In the genomic region with DNA sequence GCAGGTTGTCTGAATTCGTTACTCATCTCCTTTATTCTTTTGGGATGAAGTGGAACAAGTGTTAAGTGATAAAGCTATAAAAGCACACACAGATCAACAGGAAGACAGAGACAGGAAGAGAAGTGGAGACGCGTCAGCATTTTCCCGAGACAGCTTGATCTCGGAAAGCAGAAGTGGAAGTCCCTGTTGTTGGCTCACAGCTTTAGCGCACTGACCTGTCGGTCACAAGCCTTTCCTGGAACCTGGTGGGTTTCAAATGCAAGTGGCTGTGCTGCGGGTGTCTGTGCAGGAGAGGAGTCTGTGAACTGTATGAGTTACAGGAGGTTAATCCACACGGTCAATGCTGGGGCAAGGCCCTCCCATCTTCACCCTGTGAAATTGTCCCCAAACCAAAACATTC, we compare ENCODE assay signal across 8 cellular contexts.
DNase-seq lines count a peak whose midpoint lies in the region; ATAC-seq and TF ChIP-seq lines count a peak whose summit lies in the region.

No MANE protein-coding gene starts in this region.

- H3K27me3 ChIP-seq in CD8-positive, alpha-beta T cell (ENCODE audit: insufficient read depth, low read length) = no peaks in the 10 kb centered on the region
- no peaks in the 10 kb centered on the region for H3K27me3 ChIP-seq in thyroid gland

- no peak for TF ChIP-seq POLR2A in thyroid gland (IDR thresholded peaks at IDR 0.05)

- CTCF ChIA-PET in CD8-positive, alpha-beta T cell (lab: Charles Lee) = no interaction called here

- H3K4me3 ChIP-seq in CD8-positive, alpha-beta T cell (ENCODE audit: low read depth, low read length) = peak overlapping the region; percentile 34
- H3K4me3 ChIP-seq in thyroid gland (replicated peaks in 1 of 3) = no peak overlapping the region

- H3K9me3 Mint-ChIP-seq in CD8-positive, alpha-beta T cell = no peaks in the 10 kb centered on the region
- no peaks in the 10 kb centered on the region for H3K9me3 Mint-ChIP-seq in activated T-cell treated with anti-CD3 and anti-CD28 coated beads, Interleukin-2, amount 50 U/mL, for 24 hours

- intact Hi-C loops in CD8-positive, alpha-beta T cell (cut with DNase I, micrococcal nuclease) = loop anchor here in 1 of 2 experiments (2.0 kb wide), 1 partner anchor 14 kb away; no protein-coding TSS in a partner anchor
- intact Hi-C loops in left colon (cut with DNase I, micrococcal nuclease) (no loop called here), thyroid gland (cut with DNase I) (no loop called here)

- no peaks in the 10 kb centered on the region for H3K9me3 ChIP-seq in CD8-positive, alpha-beta T cell (ENCODE audit: low read length)
- H3K9me3 ChIP-seq in thyroid gland = no peaks in the 10 kb centered on the region

- H3K36me3 Mint-ChIP-seq in CD8-positive, alpha-beta T cell = no peaks in the 10 kb centered on the region
- H3K36me3 Mint-ChIP-seq in activated T-cell treated with anti-CD3 and anti-CD28 coated beads, Interleukin-2, amount 50 U/mL, for 24 hours (ENCODE audit: low read depth) = no peaks in the 10 kb centered on the region

- H3K4me1 ChIP-seq in CD8-positive, alpha-beta T cell (ENCODE audit: insufficient read depth, low read length) = peaks cover 8% of the 10 kb centered on the region
- peaks cover 0 to 12% of the 10 kb centered on the region in 2 donors for H3K4me1 ChIP-seq in thyroid gland

- H3K36me3 ChIP-seq in CD8-positive, alpha-beta T cell (ENCODE audit: insufficient read depth, low read length) = no peaks in the 10 kb centered on the region
- H3K36me3 ChIP-seq in thyroid gland = no peaks in the 10 kb centered on the region

- 65 to 71% methylated on average over 9 of the region's 9 CpGs for WGBS in thyroid gland, 2 donors

- no peak overlapping the region for H3K27ac ChIP-seq in CD8-positive, alpha-beta T cell (ENCODE audit: low read depth, low read length)
- peak overlapping the region in 1 of 3 donors; percentile 69 for H3K27ac ChIP-seq in thyroid gland

- no peak for TF ChIP-seq CTCF in CD8-positive, alpha-beta T cell (IDR thresholded peaks at IDR 0.05)
- no peak for TF ChIP-seq CTCF in thyroid gland (IDR thresholded peaks at IDR 0.05)

- H3K27me3 Mint-ChIP-seq in CD8-positive, alpha-beta T cell (ENCODE audit: low read depth) = no peaks in the 10 kb centered on the region
- H3K27me3 Mint-ChIP-seq in activated T-cell treated with anti-CD3 and anti-CD28 coated beads, Interleukin-2, amount 50 U/mL, for 24 hours = no peaks in the 10 kb centered on the region

- ATAC-seq in CD8-positive, alpha-beta T cell = peak; percentile 29
- ATAC-seq in GM19438 (IDR thresholded peaks at IDR 0.05; ENCODE audit: low read depth, unreplicated experiment) (peak; percentile 94), HG03432 (IDR thresholded peaks at IDR 0.05; ENCODE audit: unreplicated experiment) (peak; percentile 95), left colon (peak; percentile 52)

- peak in 2 of 7 experiments; percentile 16 to 56 for DNase-seq in CD8-positive, alpha-beta T cell
- peak; percentile 52 for DNase-seq in activated T-cell treated with anti-CD3 and anti-CD28 coated beads, Interleukin-2, amount 50 U/mL, for 24 hours
- DNase-seq in left colon (peak; percentile 38 to 68), thyroid gland (peak; percentile 14 to 26), DMS53 (lab: John Stamatoyannopoulos, UW) (no peak), DMS153 treated with DMSO at 0.1 percent for 48 hours (lab: John Stamatoyannopoulos, UW; ENCODE audit: unreplicated experiment) (no peak)

- H3K4me3 Mint-ChIP-seq in CD8-positive, alpha-beta T cell = peak overlapping the region; percentile 69
- peak overlapping the region; percentile 41 for H3K4me3 Mint-ChIP-seq in activated T-cell treated with anti-CD3 and anti-CD28 coated beads, Interleukin-2, amount 50 U/mL, for 24 hours

- peaks cover 7% of the 10 kb centered on the region for H3K4me1 Mint-ChIP-seq in CD8-positive, alpha-beta T cell (ENCODE audit: low read depth)
- peaks cover 8% of the 10 kb centered on the region for H3K4me1 Mint-ChIP-seq in activated T-cell treated with anti-CD3 and anti-CD28 coated beads, Interleukin-2, amount 50 U/mL, for 24 hours (ENCODE audit: low read depth)

- POLR2A ChIA-PET in CD8-positive, alpha-beta T cell (lab: Charles Lee) = interaction anchor here (0.6 to 1.3 kb wide), 3 partner anchors 10 to 70 kb away, joined by 3 to 5 read pairs (median 3); no protein-coding TSS in a partner anchor

- H3K27ac Mint-ChIP-seq in CD8-positive, alpha-beta T cell = peak overlapping the region; percentile 78
- H3K27ac Mint-ChIP-seq in activated T-cell treated with anti-CD3 and anti-CD28 coated beads, Interleukin-2, amount 50 U/mL, for 24 hours = peak overlapping the region; percentile 83

Comparison
In these comparisons a context has a peak if more than half of its experiments do, and no peak if none do; other contexts are left out.
1. ATAC-seq: peak in every context shown above with its lines; median percentile 95 in HG03432; 94 in GM19438; 52 in left colon; 29 in CD8-positive, alpha-beta T cell.
2. DNase-seq: peak in activated T-cell treated with anti-CD3 and anti-CD28 coated beads, Interleukin-2, amount 50 U/mL, for 24 hours (single experiment), left colon (2 of 2) and thyroid gland (2 of 2); none in DMS53 (single experiment) and DMS153 treated with DMSO at 0.1 percent for 48 hours (single experiment).